36 cellular contexts compared by ENCODE assay signal in the genomic region with DNA sequence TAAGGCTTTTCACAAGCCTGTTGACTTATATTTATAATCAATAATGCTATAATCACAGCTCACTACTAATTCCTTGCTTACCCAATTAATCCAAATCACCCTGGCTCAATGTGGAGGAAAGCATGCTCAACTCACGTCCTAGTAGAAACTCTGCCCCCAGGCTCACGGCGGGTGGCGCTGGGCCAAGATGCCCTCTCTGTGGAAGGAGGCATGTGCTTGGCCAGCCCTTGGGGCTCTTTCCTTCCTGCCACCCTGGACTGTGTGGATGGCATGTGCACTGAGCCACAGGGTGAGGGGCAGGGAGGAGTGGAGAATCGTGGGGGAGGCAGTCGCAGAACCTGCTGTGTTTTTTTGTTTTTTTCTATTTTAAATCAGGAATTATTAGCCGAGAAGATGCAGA.
"Had no signal": no experiment of that assay in that cellular context is flagged by ENCODE, and none has a peak within 500 bp of the region (broad histone marks: within the 10 kb centered on the region; RNA-seq: fewer than 3 reads in every experiment).

No MANE protein-coding gene starts in this region.

- H3K36me3 ChIP-seq: adrenal gland, brain microvascular endothelial cell, breast epithelium had no signal

- DNase-seq: activated B cell treated with CpG ODN at 0.5 μM for 24 hours; activated CD4-positive, alpha-beta memory T cell treated with anti-CD3 and anti-CD28 coated beads for 36 hours; activated CD4-positive, alpha-beta T cell treated with anti-CD3 and anti-CD28 coated beads for 4 hours; activated CD4-positive, alpha-beta T cell treated with anti-CD3 and anti-CD28 coated beads, Interleukin-2, amount 10 ng/mL, durations not matched to agents 24 days and 14 days; activated CD4-positive, alpha-beta T cell treated with anti-CD3 and anti-CD28 coated beads, Interleukin-2, amount 50 U/mL, for 1 hour; activated CD4-positive, alpha-beta T cell treated with anti-CD3 and anti-CD28 coated beads, Interleukin-2, amount 50 U/mL, for 4 hours; activated CD4-positive, CD25-positive, alpha-beta regulatory T cell treated with anti-CD3 and anti-CD28 coated beads, Interleukin-2, amount 50 U/mL, for 72 hours; activated CD8-positive, alpha-beta memory T cell treated with anti-CD3 and anti-CD28 coated beads, Interleukin-2, amount 50 U/mL, for 4 hours; activated CD8-positive, alpha-beta T cell treated with anti-CD3 and anti-CD28 coated beads for 36 hours; activated effector memory CD4-positive, alpha-beta T cell treated with anti-CD3 and anti-CD28 coated beads, Interleukin-2, amount 50 U/mL, for 16 hours; activated gamma-delta T cell treated with Interleukin-2 at 50 U/mL for 16 hours; activated naive CD4-positive, alpha-beta T cell; activated naive CD4-positive, alpha-beta T cell treated with anti-CD3 and anti-CD28 coated beads for 36 hours; activated naive CD4-positive, alpha-beta T cell treated with anti-CD3 and anti-CD28 coated beads, Interleukin-2, amount 50 U/mL, for 16 hours; activated naive CD8-positive, alpha-beta T cell treated with anti-CD3 and anti-CD28 coated beads for 36 hours; activated T-cell treated with anti-CD3 and anti-CD28 coated beads for 4 hours; activated T-cell treated with anti-CD3 and anti-CD28 coated beads, Interleukin-2, amount 50 U/mL, for 1 hour; activated T-cell treated with anti-CD3 and anti-CD28 coated beads, Interleukin-2, amount 50 U/mL, for 4 hours; activated T-cell treated with anti-CD3 and anti-CD28 coated beads, Interleukin-2, amount 50 U/mL, for 72 hours; adrenal gland; amniotic stem cell; aorta; body of pancreas; brain microvascular endothelial cell; cerebellar nuclear complex; T-helper 1 cell; T-helper 2 cell; T-helper 9 cell had no signal

- H3K27ac Mint-ChIP-seq: activated B cell treated with CpG ODN at 0.5 μM for 24 hours; activated CD4-positive, alpha-beta memory T cell treated with anti-CD3 and anti-CD28 coated beads for 36 hours; activated CD4-positive, alpha-beta T cell treated with anti-CD3 and anti-CD28 coated beads, Interleukin-2, amount 10 ng/mL, durations not matched to agents 24 days and 14 days; activated CD8-positive, alpha-beta T cell treated with anti-CD3 and anti-CD28 coated beads for 36 hours; activated naive CD4-positive, alpha-beta T cell treated with anti-CD3 and anti-CD28 coated beads for 36 hours; activated naive CD4-positive, alpha-beta T cell treated with anti-CD3 and anti-CD28 coated beads, Interleukin-2, amount 50 U/mL, for 72 hours; activated naive CD8-positive, alpha-beta T cell treated with anti-CD3 and anti-CD28 coated beads for 36 hours; activated T-cell treated with anti-CD3 and anti-CD28 coated beads, Interleukin-2, amount 50 U/mL, for 72 hours; activated T-helper 1 cell treated with anti-CD3 and anti-CD28 coated beads, Interleukin-12 subunit alpha, Interleukin-12 subunit beta, Interleukin-2, Interleukin-4 antibody, amounts not matched to agents 30 ng/mL and 10 ng/mL and 1 ng/mL, durations not matched to agents 14 hours and 24 hours and 36 hours; activated T-helper 17 cell treated with anti-CD3 and anti-CD28 coated beads, Interleukin-2, amount 50 U/mL, for 72 hours; T-helper 1 cell treated with Interleukin-12 subunit alpha and Interleukin-12 subunit beta and Interleukin-4 antibody, amounts not matched to agents 30 μg/mL and 1 μg/mL, for 36 hours; T-helper 2 cell treated with Interferon-gamma antibody and Interleukin-4, amounts not matched to agents 5 μg/mL and 100 μg/mL, for 36 hours had no signal

- H3K27me3 ChIP-seq: adrenal gland, body of pancreas, brain microvascular endothelial cell, breast epithelium had no signal

- H3K9me3 Mint-ChIP-seq: activated B cell treated with CpG ODN at 0.5 μM for 24 hours; activated CD4-positive, alpha-beta memory T cell treated with anti-CD3 and anti-CD28 coated beads for 36 hours; activated CD4-positive, alpha-beta T cell treated with anti-CD3 and anti-CD28 coated beads, Interleukin-2, amount 10 ng/mL, durations not matched to agents 24 days and 14 days; activated CD8-positive, alpha-beta T cell treated with anti-CD3 and anti-CD28 coated beads for 36 hours; activated naive CD4-positive, alpha-beta T cell treated with anti-CD3 and anti-CD28 coated beads, Interleukin-2, amount 50 U/mL, for 72 hours; activated T-cell treated with anti-CD3 and anti-CD28 coated beads, Interleukin-2, amount 50 U/mL, for 4 hours; activated T-cell treated with anti-CD3 and anti-CD28 coated beads, Interleukin-2, amount 50 U/mL, for 72 hours; activated T-helper 1 cell treated with anti-CD3 and anti-CD28 coated beads, Interleukin-12 subunit alpha, Interleukin-12 subunit beta, Interleukin-2, Interleukin-4 antibody, amounts not matched to agents 30 ng/mL and 10 ng/mL and 1 ng/mL, durations not matched to agents 14 hours and 24 hours and 36 hours; activated T-helper 17 cell treated with anti-CD3 and anti-CD28 coated beads, Interleukin-2, amount 50 U/mL, for 72 hours; central memory CD8-positive, alpha-beta T cell; T-helper 1 cell treated with Interleukin-12 subunit alpha and Interleukin-12 subunit beta and Interleukin-4 antibody, amounts not matched to agents 30 μg/mL and 1 μg/mL, for 36 hours; T-helper 2 cell treated with Interferon-gamma antibody and Interleukin-4, amounts not matched to agents 5 μg/mL and 100 μg/mL, for 36 hours had no signal

- H3K4me3 Mint-ChIP-seq: activated B cell treated with CpG ODN at 0.5 μM for 24 hours; activated CD4-positive, alpha-beta memory T cell treated with anti-CD3 and anti-CD28 coated beads for 36 hours; activated CD4-positive, alpha-beta T cell treated with anti-CD3 and anti-CD28 coated beads, Interleukin-2, amount 10 ng/mL, durations not matched to agents 24 days and 14 days; activated CD8-positive, alpha-beta T cell treated with anti-CD3 and anti-CD28 coated beads for 36 hours; activated naive CD4-positive, alpha-beta T cell treated with anti-CD3 and anti-CD28 coated beads for 36 hours; activated naive CD8-positive, alpha-beta T cell treated with anti-CD3 and anti-CD28 coated beads for 36 hours; activated T-cell treated with anti-CD3 and anti-CD28 coated beads, Interleukin-2, amount 50 U/mL, for 4 hours; activated T-cell treated with anti-CD3 and anti-CD28 coated beads, Interleukin-2, amount 50 U/mL, for 72 hours; activated T-helper 1 cell treated with anti-CD3 and anti-CD28 coated beads, Interleukin-12 subunit alpha, Interleukin-12 subunit beta, Interleukin-2, Interleukin-4 antibody, amounts not matched to agents 30 ng/mL and 10 ng/mL and 1 ng/mL, durations not matched to agents 14 hours and 24 hours and 36 hours; activated T-helper 17 cell treated with anti-CD3 and anti-CD28 coated beads, Interleukin-2, amount 50 U/mL, for 72 hours; central memory CD8-positive, alpha-beta T cell; T-helper 1 cell treated with Interleukin-12 subunit alpha and Interleukin-12 subunit beta and Interleukin-4 antibody, amounts not matched to agents 30 μg/mL and 1 μg/mL, for 36 hours; T-helper 2 cell treated with Interferon-gamma antibody and Interleukin-4, amounts not matched to agents 5 μg/mL and 100 μg/mL, for 36 hours had no signal

- H3K4me3 ChIP-seq: adrenal gland, body of pancreas, breast epithelium had no signal

- H3K36me3 Mint-ChIP-seq: activated CD4-positive, alpha-beta memory T cell treated with anti-CD3 and anti-CD28 coated beads for 36 hours; activated naive CD8-positive, alpha-beta T cell treated with anti-CD3 and anti-CD28 coated beads for 36 hours had no signal

- H3K4me1 Mint-ChIP-seq: activated B cell treated with CpG ODN at 0.5 μM for 24 hours; activated CD4-positive, alpha-beta T cell treated with anti-CD3 and anti-CD28 coated beads, Interleukin-2, amount 10 ng/mL, durations not matched to agents 24 days and 14 days; activated naive CD8-positive, alpha-beta T cell treated with anti-CD3 and anti-CD28 coated beads for 36 hours; activated T-helper 17 cell treated with anti-CD3 and anti-CD28 coated beads, Interleukin-2, amount 50 U/mL, for 72 hours; central memory CD8-positive, alpha-beta T cell had no signal

- H3K27ac ChIP-seq: adrenal gland, body of pancreas, brain microvascular endothelial cell, breast epithelium, VCaP had no signal

- H3K27me3 Mint-ChIP-seq: activated B cell treated with CpG ODN at 0.5 μM for 24 hours; activated CD4-positive, alpha-beta memory T cell treated with anti-CD3 and anti-CD28 coated beads for 36 hours; activated naive CD8-positive, alpha-beta T cell treated with anti-CD3 and anti-CD28 coated beads for 36 hours had no signal

- H3K4me1 ChIP-seq: adrenal gland, body of pancreas, breast epithelium had no signal

- H3K9me3 ChIP-seq: adrenal gland, body of pancreas, breast epithelium had no signal

- ATAC-seq: activated CD8-positive, alpha-beta T cell treated with anti-CD3 and anti-CD28 coated beads for 36 hours; activated naive CD4-positive, alpha-beta T cell treated with anti-CD3 and anti-CD28 coated beads, Interleukin-2, amount 50 U/mL, for 72 hours; activated T-cell treated with anti-CD3 and anti-CD28 coated beads, Interleukin-2, amount 50 U/mL, for 4 hours; activated T-cell treated with anti-CD3 and anti-CD28 coated beads, Interleukin-2, amount 50 U/mL, for 72 hours; activated T-helper 17 cell treated with anti-CD3 and anti-CD28 coated beads, Interleukin-2, amount 50 U/mL, for 72 hours; body of pancreas had no signal
